In genomic region chr3:89353465-89353864, GRCh38 we compare ENCODE assay signal across 34 cellular contexts.
DNase-seq lines count a peak whose midpoint lies in the region; ATAC-seq and TF ChIP-seq lines count a peak whose summit lies in the region.
"Had no signal": no experiment of that assay in that cellular context is flagged by ENCODE, and none has a peak within 500 bp of the region (broad histone marks: within the 10 kb centered on the region; RNA-seq: fewer than 3 reads in every experiment).

No MANE protein-coding gene starts in this region.

- 72 to 83% methylated on average over 2 of the region's 2 CpGs for WGBS in transverse colon (ENCODE audit: low coverage in 1 of 2), 2 donors

- H3K79me2 ChIP-seq in PC-3 (ENCODE audit: low read length), result no peaks in the 10 kb centered on the region

- POLR2A ChIA-PET in PC-3 (lab: Charles Lee; ENCODE audit: unreplicated experiment), result no interaction called here

- no TSS peak for BruUV-seq in PC-3 (replicated peaks; lab: Mats Ljungman, UMichigan)

- H3K4me2 ChIP-seq in PC-3 (ENCODE audit: low read length), result peak overlapping the region; percentile 28
- H3K4me2 ChIP-seq: neural progenitor cell had no signal

- intact Hi-C loops in PC-3 (cut with micrococcal nuclease) (no loop called here), transverse colon (cut with DNase I; ENCODE audit: low total_unique reads) (no loop called here)

- H3K27ac ChIP-seq in PC-3 (ENCODE audit: low read length) (0 out of 2 replicates have a peak overlapping the region, but pooled peaks have one; percentile 8), transverse colon (no peak overlapping the region)
- H3K27ac ChIP-seq: brain microvascular endothelial cell, dorsolateral prefrontal cortex, left lung, neural progenitor cell, pancreas, spleen, thoracic aorta had no signal

- H3K9me3 ChIP-seq in PC-3 (ENCODE audit: low read length) (no peaks in the 10 kb centered on the region), transverse colon (no peaks in the 10 kb centered on the region)
- H3K9me3 ChIP-seq: BE2C, HAP-1, pancreas, thoracic aorta had no signal

- no peaks in the 10 kb centered on the region for H4K20me1 ChIP-seq in PC-3 (ENCODE audit: low read length)

- H2AFZ ChIP-seq in PC-3 (ENCODE audit: low read length), result no peak overlapping the region
- H2AFZ ChIP-seq: neural progenitor cell had no signal

- no peaks in the 10 kb centered on the region for H3K36me3 ChIP-seq in PC-3 (ENCODE audit: low read depth, low read length)
- H3K36me3 ChIP-seq in transverse colon, result no peaks in the 10 kb centered on the region
- H3K36me3 ChIP-seq: BE2C, brain microvascular endothelial cell, HAP-1, left lung, neural progenitor cell, pancreas, spleen, thoracic aorta had no signal

- H3K27me3 ChIP-seq in PC-3 (ENCODE audit: low read length) (no peaks in the 10 kb centered on the region), transverse colon (no peaks in the 10 kb centered on the region)
- H3K27me3 ChIP-seq: BE2C, brain microvascular endothelial cell, dorsolateral prefrontal cortex, left lung, neural progenitor cell, pancreas, spleen had no signal

- no peak for TF ChIP-seq POLR2A in transverse colon (IDR thresholded peaks at IDR 0.05)

- DNase-seq in HK-2 (ENCODE audit: unreplicated experiment) (peak; percentile 20), PC-3 (peak; percentile 88), epithelial cell of esophagus (ENCODE audit: low read depth) (peak; percentile 95), renal cortical epithelial cell (ENCODE audit: low read depth) (peak; percentile 33), foreskin melanocyte (no peak), T1000 (lab: John Stamatoyannopoulos, UW) (no peak), transverse colon (no peak)
- DNase-seq: activated CD4-positive, alpha-beta T cell treated with anti-CD3 and anti-CD28 coated beads for 1 hour; activated CD8-positive, alpha-beta memory T cell treated with anti-CD3 and anti-CD28 coated beads, Interleukin-2, amount 50 U/mL, for 48 hours; activated CD8-positive, alpha-beta T cell treated with anti-CD3 and anti-CD28 coated beads for 36 hours; activated naive CD4-positive, alpha-beta T cell treated with anti-CD3 and anti-CD28 coated beads, Interleukin-2, amount 10 ng/mL, durations not matched to agents 7 days and 5 days; amniotic stem cell; BE2C; brain microvascular endothelial cell; CD8-positive, alpha-beta T cell; DMS 273 treated with DMSO at 0.1 percent for 48 hours; dorsolateral prefrontal cortex; EL; glutamatergic neuron; left lung; NCI-H1092 treated with DMSO at 0.1 percent for 48 hours; NCI-H1694 treated with DMSO at 0.1 percent for 48 hours; NCI-H2171 treated with DMSO at 0.1 percent for 48 hours; NCI-H526; pancreas; retina; SHP77 treated with DMSO at 0.1 percent for 48 hours; spleen; stimulated activated CD4-positive, alpha-beta T cell treated with anti-CD3 and anti-CD28 coated beads, Interleukin-2, amount 100 ng/mL, for 24 hours had no signal

- H3K4me3 ChIP-seq in PC-3 (ENCODE audit: low read length) (no peak overlapping the region), epithelial cell of esophagus (ENCODE audit: low read length) (no peak overlapping the region), transverse colon (no peak overlapping the region)
- H3K4me3 ChIP-seq: dorsolateral prefrontal cortex, HAP-1, K562, left lung, neural progenitor cell, pancreas, spleen, thoracic aorta had no signal

- in situ Hi-C loops in transverse colon (cut with MboI; ENCODE audit: low pct_ligation_motif_present in 1 of 4, low pct_unique_long_range_greater_than_20kb in 1 of 4, low sequenced_read_pairs in 3 of 4), result no loop called here

- peaks cover 10% of the 10 kb centered on the region for H3K4me1 ChIP-seq in PC-3 (ENCODE audit: insufficient read depth, low read length)
- no peaks in the 10 kb centered on the region for H3K4me1 ChIP-seq in transverse colon
- H3K4me1 ChIP-seq: BE2C, HAP-1, left lung, neural progenitor cell, pancreas, spleen had no signal

- H3K9ac ChIP-seq in PC-3 (ENCODE audit: low read length), result no peak overlapping the region
- H3K9ac ChIP-seq: neural progenitor cell had no signal

- ATAC-seq in PC-3 (peak; percentile 69), HG02840 (IDR thresholded peaks at IDR 0.05; ENCODE audit: low FRiP score, unreplicated experiment) (no peak)
- ATAC-seq: activated CD8-positive, alpha-beta T cell treated with anti-CD3 and anti-CD28 coated beads for 36 hours; CD8-positive, alpha-beta T cell; K562; left lung; pancreas had no signal

- H3K9me2 ChIP-seq in PC-3 (replicated peaks; ENCODE audit: low read length), result no peaks in the 10 kb centered on the region

- no peaks in the 10 kb centered on the region for H3F3A ChIP-seq in PC-3 (ENCODE audit: low read length, unreplicated experiment)

- no peak for TF ChIP-seq EP300 in transverse colon (IDR thresholded peaks at IDR 0.05; ENCODE audit: low read depth)

- TF ChIP-seq CTCF in PC-3 (conservative IDR thresholded peaks at IDR 0.05; ENCODE audit: low read depth, low read length) (no peak), epithelial cell of esophagus (IDR thresholded peaks at IDR 0.05; ENCODE audit: insufficient read depth, low read depth, low read length, missing control alignments) (no peak), transverse colon (IDR thresholded peaks at IDR 0.05) (no peak)

- CTCF ChIA-PET in PC-3 (lab: Charles Lee), result no interaction called here

Comparison
In these comparisons a context has a peak if more than half of its experiments do, and no peak if none do; other contexts are left out.
1. DNase-seq: peak in HK-2 (single experiment), PC-3 (single experiment), epithelial cell of esophagus (single experiment) and renal cortical epithelial cell (single experiment); none in foreskin melanocyte (single experiment), T1000 (single experiment) and transverse colon (single experiment).